In the genomic region with DNA sequence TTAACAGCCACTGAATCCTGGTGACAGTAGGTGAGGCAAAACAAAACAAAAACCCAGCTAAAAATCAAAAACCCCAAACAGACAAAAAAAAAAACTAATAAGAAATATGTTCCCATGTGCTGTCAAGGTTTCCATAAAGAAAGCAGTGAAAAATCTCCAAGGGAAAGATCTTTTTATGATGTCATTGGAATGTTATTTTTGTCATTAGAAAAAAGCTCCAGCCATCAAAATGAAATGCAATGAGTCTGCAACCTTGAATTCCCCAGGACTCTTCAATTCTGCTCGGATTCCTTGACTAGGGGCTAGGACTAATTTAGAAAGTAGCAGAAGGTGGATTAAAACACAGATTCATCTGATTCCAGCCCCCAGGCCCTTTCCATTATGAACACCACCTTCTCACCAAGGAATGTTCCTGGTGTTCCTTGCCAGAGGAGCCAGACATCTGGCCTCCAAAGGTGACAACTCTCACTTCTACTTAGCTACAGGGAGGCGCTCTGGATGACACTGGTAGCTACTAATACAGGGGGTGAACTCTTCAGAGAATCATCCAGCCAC, we compare ENCODE assay signal across 1 cellular context.
A peak's percentile ranks its signal among the peaks of the same experiment; 100 is the strongest.
TF ChIP-seq lines count a peak whose summit lies in the region.

No MANE protein-coding gene starts in this region.

TF ChIP-seq in SK-N-SH, 30 proteins besides CTCF, POLR2A, EP300 and RAD21:
- TF ChIP-seq, protein P1, sequence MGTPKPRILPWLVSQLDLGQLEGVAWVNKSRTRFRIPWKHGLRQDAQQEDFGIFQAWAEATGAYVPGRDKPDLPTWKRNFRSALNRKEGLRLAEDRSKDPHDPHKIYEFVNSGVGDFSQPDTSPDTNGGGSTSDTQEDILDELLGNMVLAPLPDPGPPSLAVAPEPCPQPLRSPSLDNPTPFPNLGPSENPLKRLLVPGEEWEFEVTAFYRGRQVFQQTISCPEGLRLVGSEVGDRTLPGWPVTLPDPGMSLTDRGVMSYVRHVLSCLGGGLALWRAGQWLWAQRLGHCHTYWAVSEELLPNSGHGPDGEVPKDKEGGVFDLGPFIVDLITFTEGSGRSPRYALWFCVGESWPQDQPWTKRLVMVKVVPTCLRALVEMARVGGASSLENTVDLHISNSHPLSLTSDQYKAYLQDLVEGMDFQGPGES (IDR thresholded peaks at IDR 0.05; ENCODE audit: low read depth, low read length), result no peak
- TF ChIP-seq JUND (IDR thresholded peaks at IDR 0.05) (peak; percentile 22; the same call in 1 of the 2 replicates), RCOR1 (IDR thresholded peaks at IDR 0.05; ENCODE audit: low read length) (no peak), TCF12 (IDR thresholded peaks at IDR 0.05) (peak; percentile 26; the same call in 1 of the 2 replicates), ZBTB33 (IDR thresholded peaks at IDR 0.05; ENCODE audit: borderline replicate concordance, low read depth) (no peak), CHD2 (IDR thresholded peaks at IDR 0.05; ENCODE audit: low read length, partially characterized antibody) (no peak)
